33 cellular contexts compared by ENCODE assay signal in the genomic region with DNA sequence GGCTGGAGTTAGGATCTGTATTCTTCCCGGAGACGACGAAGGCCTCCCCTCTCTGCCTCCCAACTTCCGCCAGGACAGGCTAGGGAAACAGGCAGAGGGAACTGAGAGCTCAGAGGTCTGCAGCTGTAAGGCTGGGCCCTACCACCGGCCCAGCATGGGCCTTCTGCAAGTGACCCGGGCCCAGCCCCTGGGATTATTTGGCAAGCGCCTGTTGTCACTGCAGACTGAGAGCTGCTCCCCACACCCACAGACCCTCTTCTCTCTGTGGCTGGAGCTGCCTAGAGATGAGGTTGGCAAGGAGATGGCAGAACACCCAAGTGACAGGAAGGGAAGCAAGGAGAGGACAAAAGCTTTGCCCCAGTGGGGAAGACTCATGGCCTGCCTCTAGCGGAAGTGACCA.
"Had no signal": no experiment of that assay in that cellular context is flagged by ENCODE, and none has a peak within 500 bp of the region (broad histone marks: within the 10 kb centered on the region; RNA-seq: fewer than 3 reads in every experiment).

No MANE protein-coding gene starts in this region.

- ATAC-seq: activated CD4-positive, CD25-positive, alpha-beta regulatory T cell treated with anti-CD3 and anti-CD28 coated beads, Interleukin-2, amount 50 U/mL, for 24 hours; activated CD8-positive, alpha-beta T cell treated with anti-CD3 and anti-CD28 coated beads, Interleukin-2, amount 10 ng/mL, durations not matched to agents 7 days and 5 days; activated naive CD4-positive, alpha-beta T cell treated with anti-CD3 and anti-CD28 coated beads, Interleukin-2, amount 50 U/mL, for 72 hours; activated T-cell treated with anti-CD3 and anti-CD28 coated beads, Interleukin-2, amount 50 U/mL, for 72 hours; esophagus mucosa; gastrocnemius medialis; heart left ventricle; T-helper 17 cell had no signal

- H3K27me3 Mint-ChIP-seq: activated B cell treated with CpG ODN at 0.5 μM for 24 hours; activated CD4-positive, alpha-beta memory T cell treated with anti-CD3 and anti-CD28 coated beads for 36 hours; activated naive CD4-positive, alpha-beta T cell treated with anti-CD3 and anti-CD28 coated beads, Interleukin-2, amount 10 ng/mL, durations not matched to agents 7 days and 5 days; activated naive CD8-positive, alpha-beta T cell treated with anti-CD3 and anti-CD28 coated beads, Interleukin-2, amount 10 ng/mL, durations not matched to agents 7 days and 5 days; activated T-cell treated with anti-CD3 and anti-CD28 coated beads, Interleukin-2, amount 50 U/mL, for 24 hours; central memory CD8-positive, alpha-beta T cell; dendritic cell treated with granulocyte-macrophage colony-stimulating factor and Interleukin-4, amounts not matched to agents 40 ng/mL and 50 ng/mL, for 4 days; T-helper 17 cell had no signal

- H3K4me1 Mint-ChIP-seq: activated naive CD4-positive, alpha-beta T cell treated with anti-CD3 and anti-CD28 coated beads, Interleukin-2, amount 10 ng/mL, durations not matched to agents 7 days and 5 days; endodermal cell had no signal

- H3K27ac Mint-ChIP-seq: activated CD4-positive, alpha-beta memory T cell treated with anti-CD3 and anti-CD28 coated beads for 36 hours; activated CD8-positive, alpha-beta T cell treated with anti-CD3 and anti-CD28 coated beads, Interleukin-2, amount 10 ng/mL, durations not matched to agents 7 days and 5 days; activated naive CD4-positive, alpha-beta T cell treated with anti-CD3 and anti-CD28 coated beads, Interleukin-2, amount 10 ng/mL, durations not matched to agents 7 days and 5 days; activated naive CD4-positive, alpha-beta T cell treated with anti-CD3 and anti-CD28 coated beads, Interleukin-2, amount 50 U/mL, for 72 hours; activated naive CD8-positive, alpha-beta T cell treated with anti-CD3 and anti-CD28 coated beads, Interleukin-2, amount 10 ng/mL, durations not matched to agents 7 days and 5 days; activated T-cell treated with anti-CD3 and anti-CD28 coated beads, Interleukin-2, amount 50 U/mL, for 24 hours; activated T-cell treated with anti-CD3 and anti-CD28 coated beads, Interleukin-2, amount 50 U/mL, for 72 hours; dendritic cell treated with granulocyte-macrophage colony-stimulating factor and Interleukin-4, amounts not matched to agents 40 ng/mL and 50 ng/mL, for 4 days; endodermal cell; T-helper 17 cell; T-helper 2 cell treated with Interferon-gamma antibody and Interleukin-4, amounts not matched to agents 5 μg/mL and 100 μg/mL, for 36 hours had no signal

- FAIRE-seq: bronchial epithelial cell had no signal

- H3K36me3 ChIP-seq: brain microvascular endothelial cell, gastrocnemius medialis, WERI-Rb-1 had no signal

- H3K9me3 ChIP-seq: ascending aorta, gastrocnemius medialis had no signal

- DNase-seq: activated B cell treated with CpG ODN at 0.5 μM for 24 hours; activated CD4-positive, alpha-beta memory T cell treated with anti-CD3 and anti-CD28 coated beads for 36 hours; activated CD4-positive, alpha-beta T cell treated with anti-CD3 and anti-CD28 coated beads for 48 hours; activated CD8-positive, alpha-beta T cell treated with anti-CD3 and anti-CD28 coated beads, Interleukin-2, amount 10 ng/mL, durations not matched to agents 7 days and 5 days; activated gamma-delta T cell; activated naive CD4-positive, alpha-beta T cell; activated naive CD4-positive, alpha-beta T cell treated with anti-CD3 and anti-CD28 coated beads, Interleukin-2, amount 10 ng/mL, durations not matched to agents 7 days and 5 days; activated naive CD8-positive, alpha-beta T cell treated with anti-CD3 and anti-CD28 coated beads, Interleukin-2, amount 10 ng/mL, durations not matched to agents 7 days and 5 days; activated T-cell treated with anti-CD3 and anti-CD28 coated beads for 4 hours; activated T-cell treated with anti-CD3 and anti-CD28 coated beads, Interleukin-2, amount 50 U/mL, for 24 hours; activated T-cell treated with anti-CD3 and anti-CD28 coated beads, Interleukin-2, amount 50 U/mL, for 72 hours; brain microvascular endothelial cell; dorsolateral prefrontal cortex; effector memory CD4-positive, alpha-beta T cell; endodermal cell; foreskin keratinocyte; gastrocnemius medialis; glutamatergic neuron; heart left ventricle; SW 1271; T-helper 1 cell; T-helper 17 cell; T1000; WERI-Rb-1 had no signal

- H3K27me3 ChIP-seq: ascending aorta, brain microvascular endothelial cell, dorsolateral prefrontal cortex, foreskin keratinocyte, gastrocnemius medialis, heart left ventricle had no signal

- H3K4me3 Mint-ChIP-seq: activated B cell treated with CpG ODN at 0.5 μM for 24 hours; activated CD4-positive, alpha-beta memory T cell treated with anti-CD3 and anti-CD28 coated beads for 36 hours; activated CD8-positive, alpha-beta T cell treated with anti-CD3 and anti-CD28 coated beads, Interleukin-2, amount 10 ng/mL, durations not matched to agents 7 days and 5 days; activated naive CD4-positive, alpha-beta T cell treated with anti-CD3 and anti-CD28 coated beads, Interleukin-2, amount 10 ng/mL, durations not matched to agents 7 days and 5 days; activated naive CD8-positive, alpha-beta T cell treated with anti-CD3 and anti-CD28 coated beads, Interleukin-2, amount 10 ng/mL, durations not matched to agents 7 days and 5 days; activated T-cell treated with anti-CD3 and anti-CD28 coated beads, Interleukin-2, amount 50 U/mL, for 24 hours; activated T-cell treated with anti-CD3 and anti-CD28 coated beads, Interleukin-2, amount 50 U/mL, for 72 hours; central memory CD8-positive, alpha-beta T cell; dendritic cell treated with granulocyte-macrophage colony-stimulating factor and Interleukin-4, amounts not matched to agents 40 ng/mL and 50 ng/mL, for 4 days; endodermal cell; T-helper 17 cell; T-helper 2 cell treated with Interferon-gamma antibody and Interleukin-4, amounts not matched to agents 5 μg/mL and 100 μg/mL, for 36 hours had no signal

- H3K27ac ChIP-seq: ascending aorta, brain microvascular endothelial cell, coronary artery, dorsolateral prefrontal cortex, foreskin keratinocyte, gastrocnemius medialis, heart left ventricle, WERI-Rb-1 had no signal

- H3K4me1 ChIP-seq: ascending aorta, foreskin keratinocyte, gastrocnemius medialis had no signal

- H3K4me3 ChIP-seq: ascending aorta, coronary artery, gastrocnemius medialis had no signal
